In the genomic region with DNA sequence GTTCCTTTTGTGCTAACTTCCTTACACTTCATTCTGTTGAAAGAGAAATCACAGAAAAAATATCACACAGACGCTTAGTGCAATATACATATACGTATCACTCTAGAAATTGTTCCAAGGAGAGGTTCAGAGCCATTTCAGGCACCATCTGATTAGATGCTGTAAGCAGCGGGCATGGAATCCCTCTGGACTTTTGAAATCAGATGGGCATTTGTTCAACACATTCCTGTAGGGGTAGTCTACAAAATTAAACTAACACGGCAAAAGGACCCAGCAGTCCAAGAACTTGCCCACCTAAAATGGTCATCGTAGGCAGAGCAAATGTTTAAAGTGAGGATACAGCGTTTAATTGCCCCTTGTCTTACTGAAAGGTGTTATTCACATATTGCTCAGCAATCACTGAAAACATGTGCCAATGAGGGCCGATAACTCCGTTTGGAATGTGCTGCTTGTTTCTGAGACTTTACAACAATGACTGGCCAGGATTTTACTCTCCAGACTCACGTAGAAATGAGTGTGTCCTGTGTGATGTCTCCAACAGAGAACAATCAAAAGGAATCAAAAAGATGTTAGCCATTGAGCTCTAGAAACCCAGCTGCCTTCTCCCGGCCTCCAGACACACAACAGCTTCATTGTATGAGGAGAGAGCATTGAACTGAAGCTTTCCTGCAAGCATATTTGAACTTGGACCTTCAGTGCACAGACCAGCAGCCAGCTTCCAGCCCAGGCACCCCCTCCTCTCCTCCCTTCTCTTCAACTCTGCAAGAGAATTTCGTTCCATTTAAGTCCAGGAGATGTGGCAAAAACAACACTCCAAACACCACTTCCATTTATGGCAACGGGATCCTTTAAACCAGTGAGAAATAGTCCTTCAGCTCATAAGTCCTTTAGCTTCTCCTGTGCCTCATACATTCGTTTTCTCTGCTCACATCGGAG, we compare ENCODE assay signal across 18 cellular contexts. TPM values are rescaled to one million over a fixed set of nuclear protein-coding genes. Genes with fewer than 3 reads are reported as not detected.
DNase-seq lines count a peak whose midpoint lies in the region; ATAC-seq and TF ChIP-seq lines count a peak whose summit lies in the region.
"Had no signal": no experiment of that assay in that cellular context is flagged by ENCODE, and none has a peak within 500 bp of the region (broad histone marks: within the 10 kb centered on the region; RNA-seq: fewer than 3 reads in every experiment).

No MANE protein-coding gene starts in this region.

- in situ Hi-C loops in mammary epithelial cell (cut with MboI; ENCODE audit: low sequenced_read_pairs in 2 of 2), result no loop called here
- in situ Hi-C loops in transverse colon (cut with MboI; ENCODE audit: low pct_ligation_motif_present in 1 of 4, low pct_unique_long_range_greater_than_20kb in 1 of 4, low sequenced_read_pairs in 3 of 4), result no loop called here

- H3K27ac ChIP-seq in mammary epithelial cell (ENCODE audit: insufficient read depth, low read depth, low read length) (no peak overlapping the region), transverse colon (peak overlapping the region; percentile 54 to 73 (median 71))
- H3K27ac ChIP-seq: 22Rv1, epithelial cell of prostate, VCaP had no signal

- no peaks in the 10 kb centered on the region for H3K27me3 Mint-ChIP-seq in MCF 10A (ENCODE audit: insufficient read depth, unreplicated experiment)
- H3K27me3 Mint-ChIP-seq: activated CD8-positive, alpha-beta memory T cell treated with anti-CD3 and anti-CD28 coated beads, Interleukin-2, amount 10 ng/mL, durations not matched to agents 7 days and 5 days had no signal

- POLR2A ChIA-PET in MCF 10A (lab: Yijun Ruan, JAX), result interaction anchor here (0.7 to 1.0 kb wide), 2 partner anchors 70 to 169 kb away, joined by 3 to 4 read pairs; no protein-coding TSS in a partner anchor
- POLR2A ChIA-PET in GM10248 (lab: Yijun Ruan, JAX), result no interaction called here

- no peak overlapping the region for H3K4me3 ChIP-seq in mammary epithelial cell (replicated peaks in 1 of 3; ENCODE audit: insufficient read depth in 1 of 3, low read depth in 2 of 3, low read length in 3 of 3)
- no peak overlapping the region for H3K4me3 ChIP-seq in transverse colon

- no peaks in the 10 kb centered on the region for H3K9me3 Mint-ChIP-seq in MCF 10A (ENCODE audit: unreplicated experiment)

- H2AFZ ChIP-seq in mammary epithelial cell (ENCODE audit: low read depth, low read length), result peak overlapping the region; percentile 82

- H3K36me3 ChIP-seq in mammary epithelial cell (ENCODE audit: insufficient read depth, low read length) (no peaks in the 10 kb centered on the region), transverse colon (no peaks in the 10 kb centered on the region)

- no peak for TF ChIP-seq POLR2A in transverse colon (IDR thresholded peaks at IDR 0.05)

- peaks cover 5% of the 10 kb centered on the region for H3K4me1 Mint-ChIP-seq in MCF 10A (ENCODE audit: insufficient read depth, unreplicated experiment)
- H3K4me1 Mint-ChIP-seq: CD14-positive monocyte had no signal

- H3K27me3 ChIP-seq in mammary epithelial cell (ENCODE audit: insufficient read depth, low read length) (no peaks in the 10 kb centered on the region), transverse colon (no peaks in the 10 kb centered on the region)

- H3K9me3 ChIP-seq in mammary epithelial cell (replicated peaks; ENCODE audit: insufficient read depth, low read length), result no peaks in the 10 kb centered on the region
- no peaks in the 10 kb centered on the region for H3K9me3 ChIP-seq in transverse colon

- H3K27ac Mint-ChIP-seq in MCF 10A (ENCODE audit: low read depth, unreplicated experiment), result no peak overlapping the region
- H3K27ac Mint-ChIP-seq: activated CD8-positive, alpha-beta memory T cell treated with anti-CD3 and anti-CD28 coated beads, Interleukin-2, amount 10 ng/mL, durations not matched to agents 7 days and 5 days; CD14-positive monocyte had no signal

- TF ChIP-seq EP300 in transverse colon (IDR thresholded peaks at IDR 0.05; ENCODE audit: low read depth), result no peak

- DNase-seq in mammary epithelial cell, result no peak
- DNase-seq in MCF 10A (ENCODE audit: unreplicated experiment), result no peak
- DNase-seq in head of caudate nucleus, result peak in 34 of 42 donors; percentile 26 to 79 (median 51)
- peak in 34 of 56 donors; percentile 7 to 66 (median 34) for DNase-seq in nucleus accumbens (lab: John Stamatoyannopoulos, UW)
- no peak for DNase-seq in transverse colon
- no peak for DNase-seq in NCI-H446 treated with DMSO at 0.1 percent for 48 hours (lab: John Stamatoyannopoulos, UW)
- DNase-seq in GM10248 (ENCODE audit: extremely low spot score), result no peak
- DNase-seq: activated CD8-positive, alpha-beta memory T cell treated with anti-CD3 and anti-CD28 coated beads, Interleukin-2, amount 10 ng/mL, durations not matched to agents 7 days and 5 days; activated naive CD4-positive, alpha-beta T cell; central memory CD4-positive, alpha-beta T cell; NCI-H2107 had no signal

- dilution Hi-C loops in mammary epithelial cell (cut with HindIII; ENCODE audit: low sequenced_read_pairs), result loop anchor here (5.0 kb wide), 1 partner anchor 33 kb away; the partner anchor contains the start of genes ADORA3 and TMIGD3

- no peaks in the 10 kb centered on the region for H3K36me3 Mint-ChIP-seq in MCF 10A (ENCODE audit: insufficient read depth, unreplicated experiment)
- H3K36me3 Mint-ChIP-seq: CD14-positive monocyte had no signal

- H3K4me3 Mint-ChIP-seq in MCF 10A (ENCODE audit: unreplicated experiment), result no peak overlapping the region
- H3K4me3 Mint-ChIP-seq: activated CD8-positive, alpha-beta memory T cell treated with anti-CD3 and anti-CD28 coated beads, Interleukin-2, amount 10 ng/mL, durations not matched to agents 7 days and 5 days; CD14-positive monocyte had no signal

- no peaks in the 10 kb centered on the region for H3K4me1 ChIP-seq in mammary epithelial cell (ENCODE audit: insufficient read depth, low read length)
- peaks cover 0 to 16% (median 7%) of the 10 kb centered on the region in 4 donors for H3K4me1 ChIP-seq in transverse colon

- H4K20me1 ChIP-seq in mammary epithelial cell (ENCODE audit: insufficient read depth, low read length), result no peaks in the 10 kb centered on the region

- no peak for ATAC-seq in GM19328 (IDR thresholded peaks at IDR 0.05; ENCODE audit: unreplicated experiment)
- ATAC-seq: activated CD8-positive, alpha-beta memory T cell treated with anti-CD3 and anti-CD28 coated beads, Interleukin-2, amount 10 ng/mL, durations not matched to agents 7 days and 5 days had no signal

- WGBS in mammary epithelial cell (ENCODE audit: low coverage, missing lambda C conversion rate), result 27% methylated on average over 14 of the region's 14 CpGs
- WGBS in transverse colon (ENCODE audit: low coverage in 1 of 2), 2 donors, result 46 to 54% methylated on average over 10 to 14 of the region's 14 CpGs

- BruUV-seq in mammary epithelial cell (replicated peaks; lab: Mats Ljungman, UMichigan) (no TSS peak), MCF 10A (replicated peaks; lab: Mats Ljungman, UMichigan) (no TSS peak)

- no peaks in the 10 kb centered on the region for H3K79me2 ChIP-seq in mammary epithelial cell (ENCODE audit: insufficient read depth, low read length)

- no peak overlapping the region for H3K9ac ChIP-seq in mammary epithelial cell (ENCODE audit: insufficient read depth, low read length)

- intact Hi-C loops in mammary epithelial cell (cut with micrococcal nuclease), result no loop called here
- intact Hi-C loops in MCF 10A (cut with micrococcal nuclease), result loop anchor here (5.0 kb wide), 1 partner anchor 37 kb away; no protein-coding TSS in a partner anchor
- intact Hi-C loops in head of caudate nucleus (cut with DNase I), result no loop called here
- intact Hi-C loops in transverse colon (cut with DNase I; ENCODE audit: low total_unique reads), result no loop called here

- TF ChIP-seq CTCF in mammary epithelial cell (conservative IDR thresholded peaks at IDR 0.05 in 1 of 2, IDR thresholded peaks at IDR 0.05 in 1 of 2; ENCODE audit: extremely low read depth in 1 of 2, insufficient read depth in 1 of 2, low read depth in 1 of 2, low read length in 2 of 2) (no peak), MCF 10A (IDR thresholded peaks at IDR 0.05; ENCODE audit: unreplicated experiment) (no peak), transverse colon (IDR thresholded peaks at IDR 0.05) (no peak), GM10248 (IDR thresholded peaks at IDR 0.05; ENCODE audit: control extremely low read depth, extremely low read depth, low read depth, missing control alignments) (no peak)

- H3K4me2 ChIP-seq in mammary epithelial cell (ENCODE audit: insufficient read depth, low read depth, low read length), result no peak overlapping the region

- CTCF ChIA-PET in mammary epithelial cell (lab: Charles Lee; ENCODE audit: low non-redundant PET), result no interaction called here
- CTCF ChIA-PET in MCF 10A (lab: Yijun Ruan, JAX), result interaction anchor here (0.6 kb wide), 1 partner anchor 1803 kb away, joined by 4 read pairs; no protein-coding TSS in a partner anchor
- CTCF ChIA-PET in GM10248 (lab: Yijun Ruan, JAX), result interaction anchor here (1.0 to 2.2 kb wide), 3 partner anchors 18 to 45 kb away, joined by 3 to 12 read pairs (median 4); no protein-coding TSS in a partner anchor

RNA-seq across cellular contexts. Expression of gene ADORA3, which starts 32.1 kb away (rescaled TPM):
- not detected for total RNA-seq in mammary epithelial cell
- not detected for polyA plus RNA-seq in mammary epithelial cell
- polyA minus RNA-seq in mammary epithelial cell, result not detected
- total RNA-seq in MCF 10A (2022), result not detected in 2 replicates
- 1 to 10 TPM in 2 of 4 donors, not detected in 2; 2.9 to 5.7 TPM for total RNA-seq in transverse colon
- total RNA-seq: activated CD8-positive, alpha-beta memory T cell treated with anti-CD3 and anti-CD28 coated beads, Interleukin-2, amount 10 ng/mL, durations not matched to agents 7 days and 5 days; H4; mononuclear cell had no signal

RNA-seq across cellular contexts. Expression of gene TMIGD3, which starts 32.1 kb away (rescaled TPM):
- not detected for total RNA-seq in mammary epithelial cell
- not detected for polyA plus RNA-seq in mammary epithelial cell
- not detected for polyA minus RNA-seq in mammary epithelial cell
- total RNA-seq in MCF 10A (2022), result not detected in 2 replicates
- total RNA-seq in transverse colon, result under 1 TPM in 2 of 4 donors, not detected in 2; 0.27 to 0.95 TPM
- total RNA-seq: H4, mononuclear cell had no signal

Comparison
In these comparisons a context has a peak if more than half of its experiments do, and no peak if none do; other contexts are left out.
1. DNase-seq: peak in head of caudate nucleus (34 of 42) and nucleus accumbens (34 of 56); none in mammary epithelial cell (single experiment), MCF 10A (single experiment), transverse colon (single experiment), NCI-H446 treated with DMSO at 0.1 percent for 48 hours (single experiment) and GM10248 (single experiment).